Comparison of ENCODE assay signal across 9 cellular contexts in the genomic region with DNA sequence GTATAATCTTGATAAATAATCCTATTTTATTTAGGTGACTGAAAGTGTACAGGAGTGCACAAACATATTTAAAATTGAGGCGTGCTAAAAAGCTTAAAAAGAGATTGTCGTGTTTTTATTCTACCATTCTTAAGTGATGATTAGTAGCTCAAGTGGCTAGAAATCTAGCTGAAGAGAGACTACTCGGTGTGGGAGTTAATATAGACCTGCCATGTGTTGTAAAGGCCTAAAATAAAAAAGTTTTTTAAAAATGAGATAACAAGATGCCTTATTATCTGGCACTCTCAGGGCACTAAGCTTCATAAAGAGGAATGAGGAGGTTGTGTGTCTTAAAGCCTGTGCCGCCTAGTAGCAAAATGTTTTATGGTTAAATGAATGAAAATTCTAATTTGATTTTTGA. TPM values are rescaled to one million over a fixed set of nuclear protein-coding genes. Genes with fewer than 3 reads are reported as not detected.
DNase-seq lines count a peak whose midpoint lies in the region; ATAC-seq, FAIRE-seq and TF ChIP-seq lines count a peak whose summit lies in the region.
"Had no signal": no experiment of that assay in that cellular context is flagged by ENCODE, and none has a peak within 500 bp of the region (broad histone marks: within the 10 kb centered on the region; RNA-seq: fewer than 3 reads in every experiment).

No MANE protein-coding gene starts in this region.

- H3K36me3 ChIP-seq in astrocyte (ENCODE audit: insufficient read depth, low read length) = no peaks in the 10 kb centered on the region
- no peaks in the 10 kb centered on the region for H3K36me3 ChIP-seq in lower lobe of right lung
- H3K36me3 ChIP-seq in upper lobe of right lung = no peaks in the 10 kb centered on the region

- H3K4me1 ChIP-seq in astrocyte (ENCODE audit: insufficient read depth, low read length) = peaks cover 3% of the 10 kb centered on the region
- H3K4me1 ChIP-seq in lower lobe of right lung = peaks cover 63% of the 10 kb centered on the region
- peaks cover 31% of the 10 kb centered on the region for H3K4me1 ChIP-seq in upper lobe of right lung

- peak overlapping the region; percentile 95 for H3K9ac ChIP-seq in astrocyte (ENCODE audit: low read length)

- H4K20me1 ChIP-seq in astrocyte (ENCODE audit: insufficient read depth, low read length) = peaks cover 58% of the 10 kb centered on the region

- H3K9me3 Mint-ChIP-seq in activated naive CD4-positive, alpha-beta T cell treated with anti-CD3 and anti-CD28 coated beads, Interleukin-2, amount 10 ng/mL, durations not matched to agents 7 days and 5 days = no peaks in the 10 kb centered on the region
- no peaks in the 10 kb centered on the region for H3K9me3 Mint-ChIP-seq in astrocyte (ENCODE audit: unreplicated experiment)

- CTCF ChIA-PET in activated naive CD4-positive, alpha-beta T cell treated with anti-CD3 and anti-CD28 coated beads, Interleukin-2, amount 10 ng/mL, durations not matched to agents 7 days and 5 days (lab: Charles Lee) = interaction anchor here (1.2 kb wide), 1 partner anchor 22 kb away, joined by 3 read pairs; no protein-coding TSS in a partner anchor

- no peak for FAIRE-seq in astrocyte (lab: Jason Lieb, UNC)

- TF ChIP-seq CTCF in astrocyte (IDR thresholded peaks at IDR 0.05; ENCODE audit: insufficient read depth, low read depth, low read length) (no peak), lower lobe of right lung (IDR thresholded peaks at IDR 0.05) (no peak), upper lobe of right lung (IDR thresholded peaks at IDR 0.05) (no peak)

- H3K4me2 ChIP-seq in astrocyte (ENCODE audit: low read length) = peak overlapping the region; percentile 93

- ATAC-seq in lower lobe of right lung = no peak
- ATAC-seq in upper lobe of right lung = no peak
- ATAC-seq in GM18909 (IDR thresholded peaks at IDR 0.05; ENCODE audit: poor library complexity, unreplicated experiment) = no peak
- ATAC-seq: body of pancreas had no signal

- peaks cover 48% of the 10 kb centered on the region for H3K4me1 Mint-ChIP-seq in activated naive CD4-positive, alpha-beta T cell treated with anti-CD3 and anti-CD28 coated beads, Interleukin-2, amount 10 ng/mL, durations not matched to agents 7 days and 5 days
- peaks cover 16% of the 10 kb centered on the region for H3K4me1 Mint-ChIP-seq in astrocyte (ENCODE audit: low read depth, unreplicated experiment)

- H3K27me3 Mint-ChIP-seq in activated naive CD4-positive, alpha-beta T cell treated with anti-CD3 and anti-CD28 coated beads, Interleukin-2, amount 10 ng/mL, durations not matched to agents 7 days and 5 days = peaks cover 9% of the 10 kb centered on the region
- no peaks in the 10 kb centered on the region for H3K27me3 Mint-ChIP-seq in astrocyte (ENCODE audit: low read depth, unreplicated experiment)

- peaks cover 66% of the 10 kb centered on the region for H3K79me2 ChIP-seq in astrocyte (ENCODE audit: insufficient read depth, low read length)

- H3K4me3 Mint-ChIP-seq in activated naive CD4-positive, alpha-beta T cell treated with anti-CD3 and anti-CD28 coated beads, Interleukin-2, amount 10 ng/mL, durations not matched to agents 7 days and 5 days = peak overlapping the region; percentile 94
- peak overlapping the region; percentile 96 for H3K4me3 Mint-ChIP-seq in astrocyte (ENCODE audit: unreplicated experiment)

- H3K36me3 Mint-ChIP-seq in activated naive CD4-positive, alpha-beta T cell treated with anti-CD3 and anti-CD28 coated beads, Interleukin-2, amount 10 ng/mL, durations not matched to agents 7 days and 5 days = peaks cover 19% of the 10 kb centered on the region
- H3K36me3 Mint-ChIP-seq in astrocyte (ENCODE audit: low read depth, unreplicated experiment) = no peaks in the 10 kb centered on the region

- no peak for DNase-seq in activated naive CD4-positive, alpha-beta T cell treated with anti-CD3 and anti-CD28 coated beads, Interleukin-2, amount 10 ng/mL, durations not matched to agents 7 days and 5 days
- DNase-seq in activated naive CD4-positive, alpha-beta T cell treated with anti-CD3 and anti-CD28 coated beads, Interleukin-2, amount 50 U/mL, for 16 hours = no peak
- DNase-seq in astrocyte (ENCODE audit: low read depth) (no peak), lower lobe of right lung (no peak), upper lobe of right lung (no peak)
- no peak for DNase-seq in stimulated activated naive CD4-positive, alpha-beta T cell (lab: John Stamatoyannopoulos, UW)
- no peak for DNase-seq in activated CD4-positive, alpha-beta T cell treated with anti-CD3 and anti-CD28 coated beads, Interleukin-2, amount 50 U/mL, for 48 hours
- DNase-seq: body of pancreas had no signal

- no peaks in the 10 kb centered on the region for H3K27me3 ChIP-seq in astrocyte (ENCODE audit: insufficient read depth, low read length)
- H3K27me3 ChIP-seq in lower lobe of right lung (ENCODE audit: low read depth) = no peaks in the 10 kb centered on the region
- no peaks in the 10 kb centered on the region for H3K27me3 ChIP-seq in upper lobe of right lung
- H3K27me3 ChIP-seq: body of pancreas had no signal

- peak overlapping the region; percentile 90 for H3K27ac Mint-ChIP-seq in activated naive CD4-positive, alpha-beta T cell treated with anti-CD3 and anti-CD28 coated beads, Interleukin-2, amount 10 ng/mL, durations not matched to agents 7 days and 5 days
- H3K27ac Mint-ChIP-seq in astrocyte (ENCODE audit: unreplicated experiment) = no peak overlapping the region

- H2AFZ ChIP-seq in astrocyte (ENCODE audit: low read depth, low read length) = no peak overlapping the region

- H3K9me3 ChIP-seq in astrocyte (ENCODE audit: insufficient read depth, low read depth, low read length) (no peaks in the 10 kb centered on the region), lower lobe of right lung (no peaks in the 10 kb centered on the region), upper lobe of right lung (no peaks in the 10 kb centered on the region)
- H3K9me3 ChIP-seq: body of pancreas had no signal

- H3K27ac ChIP-seq in astrocyte (ENCODE audit: low read depth, low read length) (peak overlapping the region; percentile 92), lower lobe of right lung (peak overlapping the region; percentile 98), upper lobe of right lung (peak overlapping the region; percentile 97)

- intact Hi-C loops in lower lobe of right lung (cut with DNase I) = no loop called here
- intact Hi-C loops in upper lobe of right lung (cut with DNase I) = no loop called here

- H3K4me3 ChIP-seq in astrocyte (ENCODE audit: insufficient read depth, low read depth, low read length) (peak overlapping the region; percentile 96), lower lobe of right lung (peak overlapping the region; percentile 86), upper lobe of right lung (peak overlapping the region; percentile 87)

RNA-seq across cellular contexts. Expression of gene CAPZA2, which starts 1.7 kb away (rescaled TPM):
- total RNA-seq in astrocyte (228 and 261 TPM in 2 replicates), lower lobe of right lung (261 TPM), upper lobe of right lung (249 TPM)
